8 cellular contexts compared by ENCODE assay signal in genomic region chr9:131407717-131408195, GRCh38. TPM values are rescaled to one million over a fixed set of nuclear protein-coding genes. Genes with fewer than 3 reads are reported as not detected.
A peak's percentile ranks its signal among the peaks of the same experiment; 100 is the strongest.
DNase-seq lines count a peak whose midpoint lies in the region; ATAC-seq and TF ChIP-seq lines count a peak whose summit lies in the region.

No MANE protein-coding gene starts in this region.

- peaks cover 93% of the 10 kb centered on the region for H3K4me1 Mint-ChIP-seq in CD4-positive, alpha-beta T cell (ENCODE audit: low read depth)
- H3K4me1 Mint-ChIP-seq in activated naive CD8-positive, alpha-beta T cell treated with anti-CD3 and anti-CD28 coated beads for 36 hours = peaks cover 79% of the 10 kb centered on the region

- H3K27me3 ChIP-seq in CD4-positive, alpha-beta T cell (ENCODE audit: control insufficient read depth, insufficient read depth, low read length) = no peaks in the 10 kb centered on the region

- H3K9me3 ChIP-seq in CD4-positive, alpha-beta T cell (ENCODE audit: control insufficient read depth, low read length) = no peaks in the 10 kb centered on the region

- peak overlapping the region; percentile 89 for H3K4me3 Mint-ChIP-seq in CD4-positive, alpha-beta T cell
- H3K4me3 Mint-ChIP-seq in activated naive CD8-positive, alpha-beta T cell treated with anti-CD3 and anti-CD28 coated beads for 36 hours = peak overlapping the region; percentile 44

- peak; percentile 78 for ATAC-seq in CD4-positive, alpha-beta T cell (ENCODE audit: poor library complexity)
- ATAC-seq in Right ventricle myocardium superior (ENCODE audit: poor library complexity) (peak; percentile 50), HG02852 (IDR thresholded peaks at IDR 0.05; ENCODE audit: unreplicated experiment) (no peak)

- POLR2A ChIA-PET in CD4-positive, alpha-beta T cell (lab: Charles Lee) = interaction anchor here (0.5 to 4.6 kb wide), 10 partner anchors 10 to 947 kb away, joined by 3 to 83 read pairs (median 5); partner anchors contain the start of gene SETX

- H3K27ac ChIP-seq in CD4-positive, alpha-beta T cell (ENCODE audit: low read depth, low read length) = peak overlapping the region; percentile 39

- TF ChIP-seq CTCF in CD4-positive, alpha-beta T cell (IDR thresholded peaks at IDR 0.05) = peak; percentile 71

- H3K27me3 Mint-ChIP-seq in CD4-positive, alpha-beta T cell = no peaks in the 10 kb centered on the region
- no peaks in the 10 kb centered on the region for H3K27me3 Mint-ChIP-seq in activated naive CD8-positive, alpha-beta T cell treated with anti-CD3 and anti-CD28 coated beads for 36 hours

- CTCF ChIA-PET in CD4-positive, alpha-beta T cell (lab: Charles Lee) = interaction anchor here (0.7 to 3.9 kb wide), 14 partner anchors 8 to 155 kb away, joined by 3 to 38 read pairs (median 5); partner anchors contain the start of gene PRRC2B

- DNase-seq in CD4-positive, alpha-beta T cell = peak in 8 of 10 experiments; percentile 26 to 62 (median 44)
- DNase-seq in NCI-H2227 treated with DMSO at 0.1 percent for 48 hours (lab: John Stamatoyannopoulos, UW) = peak; percentile 60
- no peak for DNase-seq in activated naive CD8-positive, alpha-beta T cell treated with anti-CD3 and anti-CD28 coated beads for 36 hours
- DNase-seq in Right ventricle myocardium superior = peak; percentile 53
- DNase-seq in pons (ENCODE audit: low spot score) = peak; percentile 80
- no peak for DNase-seq in NCI-H2171 (lab: John Stamatoyannopoulos, UW)
- DNase-seq in middle frontal gyrus (ENCODE audit: extremely low spot score, low spot score) = no peak

- peaks cover 16% of the 10 kb centered on the region for H3K36me3 Mint-ChIP-seq in CD4-positive, alpha-beta T cell (ENCODE audit: low read depth)
- peaks cover 18% of the 10 kb centered on the region for H3K36me3 Mint-ChIP-seq in activated naive CD8-positive, alpha-beta T cell treated with anti-CD3 and anti-CD28 coated beads for 36 hours

- H3K27ac Mint-ChIP-seq in CD4-positive, alpha-beta T cell = peak overlapping the region; percentile 86
- H3K27ac Mint-ChIP-seq in activated naive CD8-positive, alpha-beta T cell treated with anti-CD3 and anti-CD28 coated beads for 36 hours = peak overlapping the region; percentile 73

- H3K9me3 Mint-ChIP-seq in CD4-positive, alpha-beta T cell = no peaks in the 10 kb centered on the region
- H3K9me3 Mint-ChIP-seq in activated naive CD8-positive, alpha-beta T cell treated with anti-CD3 and anti-CD28 coated beads for 36 hours = no peaks in the 10 kb centered on the region

- intact Hi-C loops in CD4-positive, alpha-beta T cell (cut with DNase I, micrococcal nuclease) = loop anchor here (1.0 to 5.0 kb wide), 3 partner anchors 13 to 57 kb away; partner anchors contain the start of gene PRRC2B (in 1 of the 2)
- intact Hi-C loops in Right ventricle myocardium superior (cut with DNase I) = no loop called here

RNA-seq across cellular contexts. Expression of gene PRRC2B, which starts 13.9 kb away (rescaled TPM):
- 100 to 1,000 TPM; 256 to 268 TPM for total RNA-seq in CD4-positive, alpha-beta T cell
- total RNA-seq in activated naive CD8-positive, alpha-beta T cell treated with anti-CD3 and anti-CD28 coated beads for 36 hours = 100 to 1,000 TPM; 128 to 135 TPM
- total RNA-seq in Right ventricle myocardium superior = 124 TPM

Comparison
In these comparisons a context has a peak if more than half of its experiments do, and no peak if none do; other contexts are left out.
1. DNase-seq: peak in CD4-positive, alpha-beta T cell (8 of 10), NCI-H2227 treated with DMSO at 0.1 percent for 48 hours (single experiment), Right ventricle myocardium superior (single experiment) and pons (single experiment); none in activated naive CD8-positive, alpha-beta T cell treated with anti-CD3 and anti-CD28 coated beads for 36 hours (single experiment), NCI-H2171 (single experiment) and middle frontal gyrus (single experiment).